1 cellular context compared by ENCODE assay signal in the genomic region with DNA sequence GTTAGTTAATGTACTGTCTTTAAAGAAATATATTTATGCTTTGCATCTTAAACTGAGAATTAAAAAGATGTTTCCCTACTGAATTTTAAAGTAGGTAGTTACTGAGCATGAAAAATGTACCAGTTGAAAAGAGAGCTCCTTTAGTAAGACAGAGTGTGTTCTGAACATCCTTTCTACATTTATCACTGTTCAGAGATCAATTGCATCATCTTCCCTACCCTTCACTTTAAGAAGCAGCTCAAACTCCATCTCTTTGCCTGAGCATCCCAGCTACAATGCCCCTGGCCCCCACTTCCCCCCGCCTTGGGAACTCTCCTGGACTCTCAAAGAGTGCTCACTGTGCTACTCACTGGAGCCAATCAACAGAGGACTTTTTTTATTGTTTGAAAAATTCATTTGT.
TF ChIP-seq lines count a peak whose summit lies in the region.

No MANE protein-coding gene starts in this region.

TF ChIP-seq in GM23338, 12 proteins besides CTCF, POLR2A, EP300 and RAD21 (continued from another document):
- TF ChIP-seq, protein P1, sequence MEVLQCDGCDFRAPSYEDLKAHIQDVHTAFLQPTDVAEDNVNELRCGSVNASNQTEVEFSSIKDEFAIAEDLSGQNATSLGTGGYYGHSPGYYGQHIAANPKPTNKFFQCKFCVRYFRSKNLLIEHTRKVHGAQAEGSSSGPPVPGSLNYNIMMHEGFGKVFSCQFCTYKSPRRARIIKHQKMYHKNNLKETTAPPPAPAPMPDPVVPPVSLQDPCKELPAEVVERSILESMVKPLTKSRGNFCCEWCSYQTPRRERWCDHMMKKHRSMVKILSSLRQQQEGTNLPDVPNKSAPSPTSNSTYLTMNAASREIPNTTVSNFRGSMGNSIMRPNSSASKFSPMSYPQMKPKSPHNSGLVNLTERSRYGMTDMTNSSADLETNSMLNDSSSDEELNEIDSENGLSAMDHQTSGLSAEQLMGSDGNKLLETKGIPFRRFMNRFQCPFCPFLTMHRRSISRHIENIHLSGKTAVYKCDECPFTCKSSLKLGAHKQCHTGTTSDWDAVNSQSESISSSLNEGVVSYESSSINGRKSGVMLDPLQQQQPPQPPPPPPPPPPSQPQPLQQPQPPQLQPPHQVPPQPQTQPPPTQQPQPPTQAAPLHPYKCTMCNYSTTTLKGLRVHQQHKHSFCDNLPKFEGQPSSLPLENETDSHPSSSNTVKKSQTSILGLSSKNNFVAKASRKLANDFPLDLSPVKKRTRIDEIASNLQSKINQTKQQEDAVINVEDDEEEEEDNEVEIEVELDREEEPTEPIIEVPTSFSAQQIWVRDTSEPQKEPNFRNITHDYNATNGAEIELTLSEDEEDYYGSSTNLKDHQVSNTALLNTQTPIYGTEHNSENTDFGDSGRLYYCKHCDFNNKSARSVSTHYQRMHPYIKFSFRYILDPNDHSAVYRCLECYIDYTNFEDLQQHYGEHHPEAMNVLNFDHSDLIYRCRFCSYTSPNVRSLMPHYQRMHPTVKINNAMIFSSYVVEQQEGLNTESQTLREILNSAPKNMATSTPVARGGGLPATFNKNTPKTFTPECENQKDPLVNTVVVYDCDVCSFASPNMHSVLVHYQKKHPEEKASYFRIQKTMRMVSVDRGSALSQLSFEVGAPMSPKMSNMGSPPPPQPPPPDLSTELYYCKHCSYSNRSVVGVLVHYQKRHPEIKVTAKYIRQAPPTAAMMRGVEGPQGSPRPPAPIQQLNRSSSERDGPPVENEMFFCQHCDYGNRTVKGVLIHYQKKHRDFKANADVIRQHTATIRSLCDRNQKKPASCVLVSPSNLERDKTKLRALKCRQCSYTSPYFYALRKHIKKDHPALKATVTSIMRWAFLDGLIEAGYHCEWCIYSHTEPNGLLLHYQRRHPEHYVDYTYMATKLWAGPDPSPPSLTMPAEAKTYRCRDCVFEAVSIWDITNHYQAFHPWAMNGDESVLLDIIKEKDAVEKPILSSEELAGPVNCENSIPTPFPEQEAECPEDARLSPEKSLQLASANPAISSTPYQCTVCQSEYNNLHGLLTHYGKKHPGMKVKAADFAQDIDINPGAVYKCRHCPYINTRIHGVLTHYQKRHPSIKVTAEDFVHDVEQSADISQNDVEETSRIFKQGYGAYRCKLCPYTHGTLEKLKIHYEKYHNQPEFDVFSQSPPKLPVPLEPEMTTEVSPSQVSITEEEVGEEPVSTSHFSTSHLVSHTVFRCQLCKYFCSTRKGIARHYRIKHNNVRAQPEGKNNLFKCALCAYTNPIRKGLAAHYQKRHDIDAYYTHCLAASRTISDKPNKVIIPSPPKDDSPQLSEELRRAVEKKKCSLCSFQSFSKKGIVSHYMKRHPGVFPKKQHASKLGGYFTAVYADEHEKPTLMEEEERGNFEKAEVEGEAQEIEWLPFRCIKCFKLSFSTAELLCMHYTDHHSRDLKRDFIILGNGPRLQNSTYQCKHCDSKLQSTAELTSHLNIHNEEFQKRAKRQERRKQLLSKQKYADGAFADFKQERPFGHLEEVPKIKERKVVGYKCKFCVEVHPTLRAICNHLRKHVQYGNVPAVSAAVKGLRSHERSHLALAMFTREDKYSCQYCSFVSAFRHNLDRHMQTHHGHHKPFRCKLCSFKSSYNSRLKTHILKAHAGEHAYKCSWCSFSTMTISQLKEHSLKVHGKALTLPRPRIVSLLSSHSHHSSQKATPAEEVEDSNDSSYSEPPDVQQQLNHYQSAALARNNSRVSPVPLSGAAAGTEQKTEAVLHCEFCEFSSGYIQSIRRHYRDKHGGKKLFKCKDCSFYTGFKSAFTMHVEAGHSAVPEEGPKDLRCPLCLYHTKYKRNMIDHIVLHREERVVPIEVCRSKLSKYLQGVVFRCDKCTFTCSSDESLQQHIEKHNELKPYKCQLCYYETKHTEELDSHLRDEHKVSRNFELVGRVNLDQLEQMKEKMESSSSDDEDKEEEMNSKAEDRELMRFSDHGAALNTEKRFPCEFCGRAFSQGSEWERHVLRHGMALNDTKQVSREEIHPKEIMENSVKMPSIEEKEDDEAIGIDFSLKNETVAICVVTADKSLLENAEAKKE (CRISPR knock-in tag; IDR thresholded peaks at IDR 0.05) = no peak
